ENCODE assay signal across 8 cellular contexts in genomic region chr5:784428-785177, GRCh38. TPM values are rescaled to one million over a fixed set of nuclear protein-coding genes. Genes with fewer than 3 reads are reported as not detected.
DNase-seq lines count a peak whose midpoint lies in the region; ATAC-seq and TF ChIP-seq lines count a peak whose summit lies in the region.
"Not testable (repeated sequence)": the region's sequence is repeated elsewhere in the genome, so short reads cannot be mapped to it uniquely, and the experiment has no call there.

TSS of gene ZDHHC11B (minus strand) at chr5:784729. CDS start at chr5:766919, 17,810 bp downstream.

- H3K4me3 ChIP-seq in breast epithelium (peak within 1 kb of the TSS; percentile 43 to 82 (median 66)), iPS-18a (ENCODE audit: low read length) (peak within 1 kb of the TSS; percentile 51), sigmoid colon (peak within 1 kb of the TSS; percentile 44 to 75 (median 62))

- not testable (repeated sequence) for H3K27me3 ChIP-seq in breast epithelium, sigmoid colon
- H3K27me3 ChIP-seq in iPS-18a (ENCODE audit: control insufficient read depth, insufficient read depth, low read length): peaks cover 16% of the 10 kb centered on the region

- ATAC-seq in GM18505 (IDR thresholded peaks at IDR 0.05; ENCODE audit: unreplicated experiment) (peak; percentile 66), HG03159 (IDR thresholded peaks at IDR 0.05; ENCODE audit: unreplicated experiment) (peak; percentile 63)

- not testable (repeated sequence) for H3K4me1 ChIP-seq in breast epithelium; iPS-18a (ENCODE audit: control insufficient read depth, low read depth, low read length)
- peaks cover 0 to 26% (median 14%) of the 10 kb centered on the region in 4 donors for H3K4me1 ChIP-seq in sigmoid colon

- not testable (repeated sequence) for H3K9me3 ChIP-seq in breast epithelium; iPS-18a (ENCODE audit: control insufficient read depth, low read depth, low read length); sigmoid colon

- H3K27ac ChIP-seq in breast epithelium (peak within 1 kb of the TSS in 1 of 2 donors; percentile 73), sigmoid colon (peak within 1 kb of the TSS; percentile 65 to 80 (median 72))
- H3K27ac ChIP-seq in iPS-18a (ENCODE audit: low read length): not testable (repeated sequence)

- H3K9ac ChIP-seq in iPS-18a (ENCODE audit: low read length): not testable (repeated sequence)

- not testable (repeated sequence) for H3K36me3 ChIP-seq in breast epithelium; iPS-18a (ENCODE audit: control insufficient read depth, low read depth, low read length); sigmoid colon

- WGBS in sigmoid colon, 2 donors: 0% methylated on average over 51 to 101 of the region's 101 CpGs

- intact Hi-C loops in breast epithelium (cut with DNase I; ENCODE audit: low total_unique reads): not testable (repeated sequence)
- intact Hi-C loops in sigmoid colon (cut with DNase I): loop anchor here (2.0 to 5.0 kb wide), 2 partner anchors 108 to 112 kb away; partner anchors contain the start of genes BRD9 and TRIP13

- TF ChIP-seq POLR2A in GM18505 (IDR thresholded peaks at IDR 0.05; ENCODE audit: borderline replicate concordance, extremely low read depth, insufficient read depth, insufficient read length); breast epithelium (IDR thresholded peaks at IDR 0.05); sigmoid colon (IDR thresholded peaks at IDR 0.05): not testable (repeated sequence)

- not testable (repeated sequence) for TF ChIP-seq EP300 in sigmoid colon (IDR thresholded peaks at IDR 0.05)

- peak; percentile 14 for DNase-seq in NCI-H2227 treated with DMSO at 0.1 percent for 48 hours (lab: John Stamatoyannopoulos, UW)
- peak; percentile 90 for DNase-seq in activated CD4-positive, alpha-beta T cell treated with anti-CD3 and anti-CD28 coated beads for 1 hour
- peak; percentile 90 to 94 for DNase-seq in breast epithelium (ENCODE audit: low spot score in 2 of 2)
- DNase-seq in sigmoid colon: peak; percentile 97
- DNase-seq in ureter (ENCODE audit: low spot score): peak; percentile 95

- TF ChIP-seq CTCF in breast epithelium (IDR thresholded peaks at IDR 0.05); sigmoid colon (IDR thresholded peaks at IDR 0.05): not testable (repeated sequence)

RNA-seq across cellular contexts. Expression of gene ZDHHC11B, which starts in this region (rescaled TPM):
- 1 to 10 TPM; 1.1 to 4.8 (median 3.9) TPM for total RNA-seq in breast epithelium
- 10 to 100 TPM in 1 of 4 donors, 1 to 10 TPM in 2, under 1 TPM in 1; 0.71 to 12.7 (median 2.4) TPM for total RNA-seq in sigmoid colon
- 1 to 10 TPM in 1 of 3 donors, under 1 TPM in 1, not detected in 1; 0.46 to 2.0 TPM for polyA plus RNA-seq in sigmoid colon
- total RNA-seq in ureter: 15.6 TPM

Comparison
In these comparisons a context has a peak if more than half of its experiments do, and no peak if none do; other contexts are left out.
1. DNase-seq: peak in every context shown above with its lines; median percentile 97 in sigmoid colon; 95 in ureter; 92 in breast epithelium; 90 in activated CD4-positive, alpha-beta T cell treated with anti-CD3 and anti-CD28 coated beads for 1 hour; 14 in NCI-H2227 treated with DMSO at 0.1 percent for 48 hours.